Comparison of ENCODE assay signal across 1 cellular context in genomic region chr2:218278531-218279360, GRCh38.
TF ChIP-seq lines count a peak whose summit lies in the region.

No MANE protein-coding gene starts in this region.

TF ChIP-seq in HepG2, 621 proteins besides CTCF, POLR2A, EP300 and RAD21:
- TF ChIP-seq EED (CRISPR knock-in tag; IDR thresholded peaks at IDR 0.05) = no peak
- no peak for TF ChIP-seq HMGA1 (CRISPR knock-in tag; conservative IDR thresholded peaks at IDR 0.05)
- TF ChIP-seq, protein P1, sequence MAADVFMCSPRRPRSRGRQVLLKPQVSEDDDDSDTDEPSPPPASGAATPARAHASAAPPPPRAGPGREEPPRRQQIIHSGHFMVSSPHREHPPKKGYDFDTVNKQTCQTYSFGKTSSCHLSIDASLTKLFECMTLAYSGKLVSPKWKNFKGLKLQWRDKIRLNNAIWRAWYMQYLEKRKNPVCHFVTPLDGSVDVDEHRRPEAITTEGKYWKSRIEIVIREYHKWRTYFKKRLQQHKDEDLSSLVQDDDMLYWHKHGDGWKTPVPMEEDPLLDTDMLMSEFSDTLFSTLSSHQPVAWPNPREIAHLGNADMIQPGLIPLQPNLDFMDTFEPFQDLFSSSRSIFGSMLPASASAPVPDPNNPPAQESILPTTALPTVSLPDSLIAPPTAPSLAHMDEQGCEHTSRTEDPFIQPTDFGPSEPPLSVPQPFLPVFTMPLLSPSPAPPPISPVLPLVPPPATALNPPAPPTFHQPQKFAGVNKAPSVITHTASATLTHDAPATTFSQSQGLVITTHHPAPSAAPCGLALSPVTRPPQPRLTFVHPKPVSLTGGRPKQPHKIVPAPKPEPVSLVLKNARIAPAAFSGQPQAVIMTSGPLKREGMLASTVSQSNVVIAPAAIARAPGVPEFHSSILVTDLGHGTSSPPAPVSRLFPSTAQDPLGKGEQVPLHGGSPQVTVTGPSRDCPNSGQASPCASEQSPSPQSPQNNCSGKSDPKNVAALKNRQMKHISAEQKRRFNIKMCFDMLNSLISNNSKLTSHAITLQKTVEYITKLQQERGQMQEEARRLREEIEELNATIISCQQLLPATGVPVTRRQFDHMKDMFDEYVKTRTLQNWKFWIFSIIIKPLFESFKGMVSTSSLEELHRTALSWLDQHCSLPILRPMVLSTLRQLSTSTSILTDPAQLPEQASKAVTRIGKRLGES (CRISPR knock-in tag; IDR thresholded peaks at IDR 0.05; ENCODE audit: borderline replicate concordance) = no peak
- no peak for TF ChIP-seq REXO4 (CRISPR knock-in tag; IDR thresholded peaks at IDR 0.05; ENCODE audit: borderline replicate concordance)
- TF ChIP-seq SOX6 (IDR thresholded peaks at IDR 0.05) = no peak
- no peak for TF ChIP-seq SOX6 (CRISPR knock-in tag; IDR thresholded peaks at IDR 0.05)
- peak; percentile 82 for TF ChIP-seq AGO2 (optimal IDR thresholded peaks at IDR 0.05; ENCODE audit: low read depth, low read length)
- peak; percentile 27; the same call in 1 of the 2 replicates for TF ChIP-seq GFI1 (CRISPR knock-in tag; IDR thresholded peaks at IDR 0.05; ENCODE audit: borderline replicate concordance)
- TF ChIP-seq FOXO1 (CRISPR knock-in tag; IDR thresholded peaks at IDR 0.05) = no peak
- TF ChIP-seq HMG20A (CRISPR knock-in tag; IDR thresholded peaks at IDR 0.05; ENCODE audit: borderline replicate concordance) = no peak
- no peak for TF ChIP-seq RARG (CRISPR knock-in tag; IDR thresholded peaks at IDR 0.05; ENCODE audit: low read depth)
- TF ChIP-seq KAT8 (CRISPR knock-in tag; IDR thresholded peaks at IDR 0.05) = no peak
- TF ChIP-seq, protein P2, sequence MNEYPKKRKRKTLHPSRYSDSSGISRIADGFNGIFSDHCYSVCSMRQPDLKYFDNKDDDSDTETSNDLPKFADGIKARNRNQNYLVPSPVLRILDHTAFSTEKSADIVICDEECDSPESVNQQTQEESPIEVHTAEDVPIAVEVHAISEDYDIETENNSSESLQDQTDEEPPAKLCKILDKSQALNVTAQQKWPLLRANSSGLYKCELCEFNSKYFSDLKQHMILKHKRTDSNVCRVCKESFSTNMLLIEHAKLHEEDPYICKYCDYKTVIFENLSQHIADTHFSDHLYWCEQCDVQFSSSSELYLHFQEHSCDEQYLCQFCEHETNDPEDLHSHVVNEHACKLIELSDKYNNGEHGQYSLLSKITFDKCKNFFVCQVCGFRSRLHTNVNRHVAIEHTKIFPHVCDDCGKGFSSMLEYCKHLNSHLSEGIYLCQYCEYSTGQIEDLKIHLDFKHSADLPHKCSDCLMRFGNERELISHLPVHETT (CRISPR knock-in tag; conservative IDR thresholded peaks at IDR 0.05) = no peak
- TF ChIP-seq, protein P3, sequence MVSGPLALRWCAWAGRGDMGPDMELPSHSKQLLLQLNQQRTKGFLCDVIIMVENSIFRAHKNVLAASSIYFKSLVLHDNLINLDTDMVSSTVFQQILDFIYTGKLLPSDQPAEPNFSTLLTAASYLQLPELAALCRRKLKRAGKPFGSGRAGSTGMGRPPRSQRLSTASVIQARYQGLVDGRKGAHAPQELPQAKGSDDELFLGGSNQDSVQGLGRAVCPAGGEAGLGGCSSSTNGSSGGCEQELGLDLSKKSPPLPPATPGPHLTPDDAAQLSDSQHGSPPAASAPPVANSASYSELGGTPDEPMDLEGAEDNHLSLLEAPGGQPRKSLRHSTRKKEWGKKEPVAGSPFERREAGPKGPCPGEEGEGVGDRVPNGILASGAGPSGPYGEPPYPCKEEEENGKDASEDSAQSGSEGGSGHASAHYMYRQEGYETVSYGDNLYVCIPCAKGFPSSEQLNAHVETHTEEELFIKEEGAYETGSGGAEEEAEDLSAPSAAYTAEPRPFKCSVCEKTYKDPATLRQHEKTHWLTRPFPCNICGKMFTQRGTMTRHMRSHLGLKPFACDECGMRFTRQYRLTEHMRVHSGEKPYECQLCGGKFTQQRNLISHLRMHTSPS (CRISPR knock-in tag; IDR thresholded peaks at IDR 0.05; ENCODE audit: low read depth) = no peak
- TF ChIP-seq HOXA7 (CRISPR knock-in tag; IDR thresholded peaks at IDR 0.05) = no peak
- TF ChIP-seq ZNF580 (CRISPR knock-in tag; IDR thresholded peaks at IDR 0.05; ENCODE audit: borderline replicate concordance, low read depth) = no peak
- no peak for TF ChIP-seq ZNF326 (CRISPR knock-in tag; IDR thresholded peaks at IDR 0.05; ENCODE audit: borderline replicate concordance)
- no peak for TF ChIP-seq TFDP2 (CRISPR knock-in tag; IDR thresholded peaks at IDR 0.05)
- no peak for TF ChIP-seq ZNF235 (CRISPR knock-in tag; IDR thresholded peaks at IDR 0.05; ENCODE audit: borderline replicate concordance)
- peak; percentile 48; the same call in 1 of the 2 replicates for TF ChIP-seq RBFOX2 (IDR thresholded peaks at IDR 0.05; ENCODE audit: low read depth, low read length)
- TF ChIP-seq MEIS1 (CRISPR knock-in tag; IDR thresholded peaks at IDR 0.05; ENCODE audit: borderline replicate concordance) = no peak
- TF ChIP-seq TFE3 (CRISPR knock-in tag; IDR thresholded peaks at IDR 0.05) = no peak
- TF ChIP-seq DBP (CRISPR knock-in tag; IDR thresholded peaks at IDR 0.05; ENCODE audit: not compliant biosample characterization) = no peak
- peak; percentile 19; the same call in 1 of the 2 replicates for TF ChIP-seq ZNF687 (CRISPR knock-in tag; IDR thresholded peaks at IDR 0.05)
- no peak for TF ChIP-seq PHF8 (CRISPR knock-in tag; IDR thresholded peaks at IDR 0.05)
- TF ChIP-seq RNF219 (CRISPR knock-in tag; IDR thresholded peaks at IDR 0.05) = no peak
- no peak for TF ChIP-seq ZNF572 (CRISPR knock-in tag; IDR thresholded peaks at IDR 0.05)
- no peak for TF ChIP-seq GATAD1 (CRISPR knock-in tag; IDR thresholded peaks at IDR 0.05)
